Comparison of ENCODE assay signal across 11 cellular contexts in genomic region chr10:15262036-15262713, GRCh38.
A peak's percentile ranks its signal among the peaks of the same experiment; 100 is the strongest.
DNase-seq lines count a peak whose midpoint lies in the region; ATAC-seq and TF ChIP-seq lines count a peak whose summit lies in the region.
"Had no signal": no experiment of that assay in that cellular context is flagged by ENCODE, and none has a peak within 500 bp of the region (broad histone marks: within the 10 kb centered on the region; RNA-seq: fewer than 3 reads in every experiment).

No MANE protein-coding gene starts in this region.

- CTCF ChIA-PET in HEK293T (lab: Yijun Ruan, JAX): interaction anchor here (1.4 to 1.5 kb wide), 2 partner anchors 106 to 109 kb away, joined by 3 to 4 read pairs; partner anchors contain the start of gene FAM171A1

- H3K27ac ChIP-seq in lung (ENCODE audit: low read depth in 1 of 2, low read length in 1 of 2): no peak overlapping the region
- H3K27ac ChIP-seq: KMS-11 had no signal

- H3K4me3 Mint-ChIP-seq in chondrocyte (ENCODE audit: unreplicated experiment): no peak overlapping the region
- no peak overlapping the region for H3K4me3 Mint-ChIP-seq in CD14-positive monocyte

- H3K27me3 Mint-ChIP-seq in chondrocyte (ENCODE audit: low read depth) (no peaks in the 10 kb centered on the region), CD14-positive monocyte (ENCODE audit: low read depth in 3 of 3) (peaks cover 0 to 6% (median 1%) of the 10 kb centered on the region in 3 donors)

- DNase-seq in AG10803 (ENCODE audit: low read depth) (peak; percentile 42), HEK293T (ENCODE audit: extremely low spot score) (peak; percentile 29), chondrocyte (ENCODE audit: low spot score) (no peak), lung (ENCODE audit: low spot score) (no peak), cerebellar nuclear complex (lab: John Stamatoyannopoulos, UW) (no peak), CD14-positive monocyte (ENCODE audit: low spot score) (no peak)
- no peak for DNase-seq in activated CD4-positive, alpha-beta T cell treated with anti-CD3 and anti-CD28 coated beads for 4 hours
- DNase-seq: activated CD4-positive, alpha-beta T cell treated with anti-CD3 and anti-CD28 coated beads for 1 hour; stimulated activated CD4-positive, alpha-beta T cell treated with anti-CD3 and anti-CD28 coated beads, Interleukin-1b, Interleukin-23, amount 100 ng/mL, for 48 hours had no signal

- H3K9me3 Mint-ChIP-seq in chondrocyte (ENCODE audit: low read depth) (no peaks in the 10 kb centered on the region), CD14-positive monocyte (peaks cover 0 to 7% (median 2%) of the 10 kb centered on the region in 7 donors)

- no peak overlapping the region for H3K27ac Mint-ChIP-seq in chondrocyte (ENCODE audit: unreplicated experiment)
- H3K27ac Mint-ChIP-seq in CD14-positive monocyte: no peak overlapping the region

- peaks cover 0 to 4% of the 10 kb centered on the region in 2 donors for H3K4me1 ChIP-seq in lung (ENCODE audit: control insufficient read depth in 2 of 2, insufficient read depth in 2 of 2, low read length in 2 of 2)

- peaks cover 7% of the 10 kb centered on the region for H3K36me3 Mint-ChIP-seq in chondrocyte (ENCODE audit: low read depth)
- H3K36me3 Mint-ChIP-seq in CD14-positive monocyte: no peaks in the 10 kb centered on the region

- H3K4me3 ChIP-seq in AG10803 (ENCODE audit: low read length): no peak overlapping the region
- H3K4me3 ChIP-seq in lung: no peak overlapping the region

- intact Hi-C loops in CD14-positive monocyte (cut with micrococcal nuclease): no loop called here

- no peaks in the 10 kb centered on the region for H3K4me1 Mint-ChIP-seq in chondrocyte (ENCODE audit: low read depth)
- no peaks in the 10 kb centered on the region for H3K4me1 Mint-ChIP-seq in CD14-positive monocyte

- WGBS in lung, 2 donors: 45 to 48% methylated on average over 10 of the region's 10 CpGs

- TF ChIP-seq CTCF in AG10803 (conservative IDR thresholded peaks at IDR 0.05; ENCODE audit: low read length): peak; percentile 56
- peak; percentile 51 for TF ChIP-seq CTCF in chondrocyte (IDR thresholded peaks at IDR 0.05)
- peak; percentile 7 for TF ChIP-seq CTCF in lung (IDR thresholded peaks at IDR 0.05; ENCODE audit: control extremely low read depth, extremely low read depth)
- TF ChIP-seq CTCF in CD14-positive monocyte (IDR thresholded peaks at IDR 0.05): no peak

- no peaks in the 10 kb centered on the region for H3K27me3 ChIP-seq in lung (ENCODE audit: control insufficient read depth, insufficient read depth)

- H3K9me3 ChIP-seq in lung (ENCODE audit: control insufficient read depth in 2 of 2, insufficient read depth in 1 of 2, low read length in 1 of 2): no peaks in the 10 kb centered on the region

- H3K36me3 ChIP-seq in lung (ENCODE audit: control insufficient read depth in 2 of 2, insufficient read depth in 2 of 2, low read length in 2 of 2): no peaks in the 10 kb centered on the region

- ATAC-seq in lung (ENCODE audit: insufficient read depth, low FRiP score): no peak
- ATAC-seq in GM21367 (IDR thresholded peaks at IDR 0.05; ENCODE audit: unreplicated experiment): no peak

- POLR2A ChIA-PET in HEK293T (lab: Yijun Ruan, JAX): no interaction called here

TF ChIP-seq in HEK293T, 16 proteins besides CTCF, POLR2A, EP300 and RAD21:
- TF ChIP-seq L3MBTL2 (conservative IDR thresholded peaks at IDR 0.05) (no peak), SUZ12 (IDR thresholded peaks at IDR 0.05) (no peak), FOXM1 (IDR thresholded peaks at IDR 0.05; ENCODE audit: borderline replicate concordance) (no peak)

Comparison
In these comparisons a context has a peak if more than half of its experiments do, and no peak if none do; other contexts are left out.
1. DNase-seq: peak in AG10803 (single experiment) and HEK293T (single experiment); none in chondrocyte (single experiment), lung (single experiment), cerebellar nuclear complex (0 of 2), CD14-positive monocyte (single experiment) and activated CD4-positive, alpha-beta T cell treated with anti-CD3 and anti-CD28 coated beads for 4 hours (0 of 2).